ENCODE assay signal across 15 cellular contexts in genomic region chr15:41939986-41940385, GRCh38. TPM values are rescaled to one million over a fixed set of nuclear protein-coding genes. Genes with fewer than 3 reads are reported as not detected.
DNase-seq lines count a peak whose midpoint lies in the region; ATAC-seq and TF ChIP-seq lines count a peak whose summit lies in the region.
"Had no signal": no experiment of that assay in that cellular context is flagged by ENCODE, and none has a peak within 500 bp of the region (broad histone marks: within the 10 kb centered on the region; RNA-seq: fewer than 3 reads in every experiment).

No MANE protein-coding gene starts in this region.

- peaks cover 29% of the 10 kb centered on the region for H3K36me3 Mint-ChIP-seq in activated T-helper 2 cell treated with anti-CD3 and anti-CD28 coated beads, Interferon-gamma antibody, Interleukin-2, Interleukin-4, amounts not matched to agents 10 μg/mL and 5 μg/mL and 100 μg/mL, durations not matched to agents 14 hours and 24 hours and 36 hours (ENCODE audit: low read depth)

- TF ChIP-seq CTCF in right atrium auricular region (IDR thresholded peaks at IDR 0.05) = no peak
- TF ChIP-seq CTCF in left ventricle myocardium inferior (IDR thresholded peaks at IDR 0.05; ENCODE audit: borderline replicate concordance) = no peak

- no peaks in the 10 kb centered on the region for H3K9me3 Mint-ChIP-seq in activated T-helper 2 cell treated with anti-CD3 and anti-CD28 coated beads, Interferon-gamma antibody, Interleukin-2, Interleukin-4, amounts not matched to agents 10 μg/mL and 5 μg/mL and 100 μg/mL, durations not matched to agents 14 hours and 24 hours and 36 hours
- H3K9me3 Mint-ChIP-seq: naive B cell had no signal

- no peaks in the 10 kb centered on the region for H3K27me3 Mint-ChIP-seq in activated T-helper 2 cell treated with anti-CD3 and anti-CD28 coated beads, Interferon-gamma antibody, Interleukin-2, Interleukin-4, amounts not matched to agents 10 μg/mL and 5 μg/mL and 100 μg/mL, durations not matched to agents 14 hours and 24 hours and 36 hours (ENCODE audit: low read depth)
- H3K27me3 Mint-ChIP-seq: naive B cell had no signal

- intact Hi-C loops in cardiac septum (cut with DNase I) = no loop called here
- intact Hi-C loops in activated T-helper 2 cell treated with anti-CD3 and anti-CD28 coated beads, Interferon-gamma antibody, Interleukin-2, Interleukin-4, amounts not matched to agents 10 μg/mL and 5 μg/mL and 100 μg/mL, durations not matched to agents 14 hours and 24 hours and 36 hours (cut with micrococcal nuclease) = loop anchor here (1.0 to 10.0 kb wide), 4 partner anchors 17 to 515 kb away; partner anchors contain the start of gene ITPKA
- intact Hi-C loops in left ventricle myocardium inferior (cut with micrococcal nuclease) = no loop called here

- no peaks in the 10 kb centered on the region for H3K9me3 ChIP-seq in right atrium auricular region
- H3K9me3 ChIP-seq in left ventricle myocardium inferior (replicated peaks) = no peaks in the 10 kb centered on the region
- no peaks in the 10 kb centered on the region for H3K9me3 ChIP-seq in subcutaneous abdominal adipose tissue (ENCODE audit: control insufficient read depth in 5 of 5, low read length in 5 of 5)
- H3K9me3 ChIP-seq: gastroesophageal sphincter had no signal

- H3K9ac ChIP-seq in subcutaneous abdominal adipose tissue (ENCODE audit: low read length in 5 of 5) = no peak overlapping the region
- H3K9ac ChIP-seq: GM23248 had no signal

- H3K36me3 ChIP-seq in right atrium auricular region (no peaks in the 10 kb centered on the region), left ventricle myocardium inferior (peaks cover 28% of the 10 kb centered on the region), subcutaneous abdominal adipose tissue (ENCODE audit: control insufficient read depth in 5 of 5, insufficient read depth in 5 of 5, low read length in 5 of 5) (peaks cover 5 to 34% (median 23%) of the 10 kb centered on the region in 5 donors)

- DNase-seq in cardiac septum (ENCODE audit: low spot score) (peak; percentile 53), right atrium auricular region (ENCODE audit: low spot score) (no peak), left ventricle myocardium inferior (no peak), RKO (ENCODE audit: low spot score) (no peak), iPS-NIHi11 (ENCODE audit: low spot score) (no peak)
- DNase-seq in activated T-helper 2 cell treated with anti-CD3 and anti-CD28 coated beads, Interferon-gamma antibody, Interleukin-2, Interleukin-4, amounts not matched to agents 10 μg/mL and 5 μg/mL and 100 μg/mL, durations not matched to agents 14 hours and 24 hours and 36 hours (ENCODE audit: low spot score) = no peak
- DNase-seq: aorta, naive B cell, NCI-H1417 treated with DMSO at 0.1 percent for 48 hours, NCI-H510A, retina had no signal

- ATAC-seq in HG03571 (IDR thresholded peaks at IDR 0.05; ENCODE audit: unreplicated experiment) = no peak
- ATAC-seq: gastroesophageal sphincter had no signal

- peak overlapping the region; percentile 51 for H3K27ac Mint-ChIP-seq in activated T-helper 2 cell treated with anti-CD3 and anti-CD28 coated beads, Interferon-gamma antibody, Interleukin-2, Interleukin-4, amounts not matched to agents 10 μg/mL and 5 μg/mL and 100 μg/mL, durations not matched to agents 14 hours and 24 hours and 36 hours

- H3K27me3 ChIP-seq in right atrium auricular region = no peaks in the 10 kb centered on the region
- no peaks in the 10 kb centered on the region for H3K27me3 ChIP-seq in left ventricle myocardium inferior (ENCODE audit: low read depth)
- H3K27me3 ChIP-seq in subcutaneous abdominal adipose tissue (ENCODE audit: control insufficient read depth in 5 of 5, insufficient read depth in 4 of 5, low read length in 5 of 5) = no peaks in the 10 kb centered on the region
- H3K27me3 ChIP-seq: gastroesophageal sphincter had no signal

- peaks cover 45% of the 10 kb centered on the region for H3K4me1 Mint-ChIP-seq in activated T-helper 2 cell treated with anti-CD3 and anti-CD28 coated beads, Interferon-gamma antibody, Interleukin-2, Interleukin-4, amounts not matched to agents 10 μg/mL and 5 μg/mL and 100 μg/mL, durations not matched to agents 14 hours and 24 hours and 36 hours (ENCODE audit: low read depth)

- H3K4me3 ChIP-seq in right atrium auricular region = no peak overlapping the region
- H3K4me3 ChIP-seq in left ventricle myocardium inferior = no peak overlapping the region
- H3K4me3 ChIP-seq in subcutaneous abdominal adipose tissue (ENCODE audit: low read depth in 1 of 5, low read length in 5 of 5) = no peak overlapping the region
- H3K4me3 ChIP-seq: gastroesophageal sphincter, GM23248 had no signal

- H3K4me3 Mint-ChIP-seq in activated T-helper 2 cell treated with anti-CD3 and anti-CD28 coated beads, Interferon-gamma antibody, Interleukin-2, Interleukin-4, amounts not matched to agents 10 μg/mL and 5 μg/mL and 100 μg/mL, durations not matched to agents 14 hours and 24 hours and 36 hours (ENCODE audit: low read depth) = no peak overlapping the region
- H3K4me3 Mint-ChIP-seq: naive B cell had no signal

- peaks cover 0 to 63% of the 10 kb centered on the region in 2 donors for H3K4me1 ChIP-seq in right atrium auricular region
- peaks cover 99% of the 10 kb centered on the region for H3K4me1 ChIP-seq in left ventricle myocardium inferior
- H3K4me1 ChIP-seq in subcutaneous abdominal adipose tissue (ENCODE audit: control insufficient read depth in 5 of 5, insufficient read depth in 5 of 5, low read length in 5 of 5) = peaks cover 21 to 67% (median 36%) of the 10 kb centered on the region in 5 donors

- H3K27ac ChIP-seq in right atrium auricular region (peak overlapping the region in 1 of 2 donors; percentile 24), left ventricle myocardium inferior (replicated peaks) (peak overlapping the region; percentile 89), subcutaneous abdominal adipose tissue (ENCODE audit: low read depth, low read length) (peak overlapping the region; percentile 21)

RNA-seq across cellular contexts. Expression of gene EHD4, which starts 32.4 kb away (rescaled TPM):
- total RNA-seq in cardiac septum (42.2 TPM), right atrium auricular region (10 to 100 TPM; 22.2 to 26.3 TPM), left ventricle myocardium inferior (46.4 TPM)
- total RNA-seq in activated T-helper 2 cell treated with anti-CD3 and anti-CD28 coated beads, Interferon-gamma antibody, Interleukin-2, Interleukin-4, amounts not matched to agents 10 μg/mL and 5 μg/mL and 100 μg/mL, durations not matched to agents 14 hours and 24 hours and 36 hours = 22.3 and 22.7 TPM in 2 replicates

RNA-seq across cellular contexts. Expression of gene SPTBN5, which starts 46.1 kb away (rescaled TPM):
- 2.4 TPM for total RNA-seq in cardiac septum
- 1 to 10 TPM in 1 of 2 donors, under 1 TPM in 1; 0.63 to 1.3 TPM for total RNA-seq in right atrium auricular region
- total RNA-seq in activated T-helper 2 cell treated with anti-CD3 and anti-CD28 coated beads, Interferon-gamma antibody, Interleukin-2, Interleukin-4, amounts not matched to agents 10 μg/mL and 5 μg/mL and 100 μg/mL, durations not matched to agents 14 hours and 24 hours and 36 hours = 0.41 and 0.90 TPM in 2 replicates
- 2.7 TPM for total RNA-seq in left ventricle myocardium inferior
